Comparison of ENCODE assay signal across 13 cellular contexts in the genomic region with DNA sequence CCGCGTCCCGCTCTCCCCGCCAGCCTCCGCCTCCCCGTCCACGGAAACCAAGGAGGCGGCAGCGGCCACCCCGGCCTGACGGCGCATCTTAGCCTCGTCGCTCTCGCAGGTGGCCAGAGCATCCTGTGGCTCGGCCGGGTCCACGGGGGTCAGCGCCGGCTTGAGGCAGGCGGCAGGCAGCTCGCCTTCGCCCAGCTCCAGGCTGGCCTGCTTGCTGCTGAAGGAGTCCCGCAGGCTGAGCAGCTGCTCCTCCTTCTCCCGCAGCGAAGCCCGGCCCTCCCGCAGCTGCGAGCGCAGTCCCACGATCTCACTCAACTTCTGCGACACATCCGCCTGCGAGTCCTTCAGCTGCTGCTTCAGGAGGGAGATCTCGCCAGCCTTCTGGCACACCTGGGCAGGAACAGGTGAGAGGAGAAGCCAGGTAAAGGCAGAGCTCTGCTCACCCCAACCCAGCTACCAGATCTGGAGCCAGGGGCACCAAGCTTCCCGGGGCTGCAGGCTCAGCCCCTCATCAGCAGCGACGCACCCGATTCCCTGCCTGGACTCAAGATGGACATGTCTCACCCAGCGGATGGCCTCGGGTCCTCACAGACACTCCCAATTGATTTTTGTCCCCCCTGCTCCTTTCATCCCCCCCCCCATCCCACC. TPM values are rescaled to one million over a fixed set of nuclear protein-coding genes. Genes with fewer than 3 reads are reported as not detected.
A peak's percentile ranks its signal among the peaks of the same experiment; 100 is the strongest.
DNase-seq lines count a peak whose midpoint lies in the region; ATAC-seq and TF ChIP-seq lines count a peak whose summit lies in the region.
"Had no signal": no experiment of that assay in that cellular context is flagged by ENCODE, and none has a peak within 500 bp of the region (broad histone marks: within the 10 kb centered on the region; RNA-seq: fewer than 3 reads in every experiment).

No MANE protein-coding gene starts in this region.

- H3K9me3 Mint-ChIP-seq in glutamatergic neuron (ENCODE audit: unreplicated experiment): peaks cover 3% of the 10 kb centered on the region
- H3K9me3 Mint-ChIP-seq: activated CD4-positive, alpha-beta memory T cell treated with anti-CD3 and anti-CD28 coated beads for 36 hours; activated T-cell treated with anti-CD3 and anti-CD28 coated beads, Interleukin-2, amount 50 U/mL, for 4 hours had no signal

- H3K36me3 Mint-ChIP-seq in glutamatergic neuron (ENCODE audit: unreplicated experiment): no peaks in the 10 kb centered on the region
- H3K36me3 Mint-ChIP-seq: activated CD4-positive, alpha-beta memory T cell treated with anti-CD3 and anti-CD28 coated beads for 36 hours had no signal

- H3K27me3 ChIP-seq in left ventricle myocardium inferior (ENCODE audit: low read depth) (no peaks in the 10 kb centered on the region), esophagus squamous epithelium (peaks cover 0 to 24% (median 0%) of the 10 kb centered on the region in 4 donors)
- H3K27me3 ChIP-seq: cardiac muscle cell had no signal

- peak overlapping the region; percentile 49 for H3K4me3 ChIP-seq in left ventricle myocardium inferior
- H3K4me3 ChIP-seq in esophagus squamous epithelium: no peak overlapping the region
- H3K4me3 ChIP-seq in mucosa of descending colon: no peak overlapping the region
- H3K4me3 ChIP-seq: cardiac muscle cell had no signal

- peaks cover 8% of the 10 kb centered on the region for H3K27me3 Mint-ChIP-seq in glutamatergic neuron (ENCODE audit: unreplicated experiment)

- 61 to 81% methylated on average over 4 to 13 of the region's 41 CpGs for WGBS in esophagus squamous epithelium, 2 donors

- TF ChIP-seq POLR2A in esophagus squamous epithelium (IDR thresholded peaks at IDR 0.05): no peak

- intact Hi-C loops in left ventricle myocardium inferior (cut with micrococcal nuclease) (no loop called here), left ventricle myocardium superior (cut with micrococcal nuclease) (no loop called here), esophagus squamous epithelium (cut with DNase I) (no loop called here), mucosa of descending colon (cut with DNase I, micrococcal nuclease) (no loop called here)

- TF ChIP-seq CTCF in left ventricle myocardium inferior (IDR thresholded peaks at IDR 0.05; ENCODE audit: borderline replicate concordance) (no peak), glutamatergic neuron (IDR thresholded peaks at IDR 0.05; ENCODE audit: partially characterized antibody, unreplicated experiment) (no peak), esophagus squamous epithelium (IDR thresholded peaks at IDR 0.05) (no peak), mucosa of descending colon (IDR thresholded peaks at IDR 0.05) (no peak)

- DNase-seq in left ventricle myocardium inferior: no peak
- DNase-seq in left ventricle myocardium superior: no peak
- peak; percentile 51 for DNase-seq in NCI-H2171 treated with DMSO at 0.1 percent for 48 hours (lab: John Stamatoyannopoulos, UW)
- no peak for DNase-seq in glutamatergic neuron
- DNase-seq in esophagus squamous epithelium (lab: John Stamatoyannopoulos, UW): no peak
- DNase-seq in mucosa of descending colon: no peak
- DNase-seq in mucosa of gallbladder (ENCODE audit: low spot score): no peak
- DNase-seq: activated CD4-positive, alpha-beta memory T cell treated with anti-CD3 and anti-CD28 coated beads for 36 hours; activated T-cell treated with anti-CD3 and anti-CD28 coated beads, Interleukin-2, amount 50 U/mL, for 4 hours; NCI-H774; stimulated activated CD4-positive, alpha-beta T cell treated with anti-CD3 and anti-CD28 coated beads, Interleukin-2, amount 100 ng/mL, for 24 hours had no signal

- H3K4me1 Mint-ChIP-seq in glutamatergic neuron (ENCODE audit: low read depth, unreplicated experiment): peaks cover 23% of the 10 kb centered on the region

- H3K27ac Mint-ChIP-seq in glutamatergic neuron (ENCODE audit: unreplicated experiment): peak overlapping the region; percentile 72
- H3K27ac Mint-ChIP-seq: activated CD4-positive, alpha-beta memory T cell treated with anti-CD3 and anti-CD28 coated beads for 36 hours had no signal

- peak overlapping the region; percentile 20 for H3K4me3 Mint-ChIP-seq in glutamatergic neuron (ENCODE audit: unreplicated experiment)
- H3K4me3 Mint-ChIP-seq: activated CD4-positive, alpha-beta memory T cell treated with anti-CD3 and anti-CD28 coated beads for 36 hours; activated T-cell treated with anti-CD3 and anti-CD28 coated beads, Interleukin-2, amount 50 U/mL, for 4 hours had no signal

- ATAC-seq in left ventricle myocardium superior: no peak
- ATAC-seq in HG03139 (IDR thresholded peaks at IDR 0.05; ENCODE audit: unreplicated experiment): no peak
- ATAC-seq in mucosa of descending colon: no peak
- ATAC-seq: activated T-cell treated with anti-CD3 and anti-CD28 coated beads, Interleukin-2, amount 50 U/mL, for 4 hours had no signal

- H3K4me1 ChIP-seq in left ventricle myocardium inferior (peaks cover 26% of the 10 kb centered on the region), esophagus squamous epithelium (peaks cover 0 to 26% (median 9%) of the 10 kb centered on the region in 3 donors), mucosa of descending colon (ENCODE audit: low read depth) (peaks cover 3% of the 10 kb centered on the region)

- H3K27ac ChIP-seq in left ventricle myocardium inferior (replicated peaks) (peak overlapping the region; percentile 41), esophagus squamous epithelium (no peak overlapping the region)
- H3K27ac ChIP-seq: cardiac muscle cell had no signal

- no peaks in the 10 kb centered on the region for H3K9me3 ChIP-seq in left ventricle myocardium inferior (replicated peaks)
- no peaks in the 10 kb centered on the region for H3K9me3 ChIP-seq in esophagus squamous epithelium
- no peaks in the 10 kb centered on the region for H3K9me3 ChIP-seq in mucosa of descending colon

- H3K36me3 ChIP-seq in left ventricle myocardium inferior: no peaks in the 10 kb centered on the region
- H3K36me3 ChIP-seq in esophagus squamous epithelium: no peaks in the 10 kb centered on the region
- no peaks in the 10 kb centered on the region for H3K36me3 ChIP-seq in mucosa of descending colon (ENCODE audit: low read depth)
- H3K36me3 ChIP-seq: cardiac muscle cell had no signal

RNA-seq across cellular contexts. Expression of a gene that starts 5.2 kb away (rescaled TPM):
- total RNA-seq in left ventricle myocardium inferior (27.8 TPM), left ventricle myocardium superior (29.1 TPM), glutamatergic neuron (ENCODE audit: unreplicated experiment) (19.5 TPM), esophagus squamous epithelium (10 to 100 TPM; 13.4 to 19.8 (median 16.5) TPM), mucosa of descending colon (10 to 100 TPM; 15.5 to 17.7 (median 16.0) TPM), mucosa of gallbladder (17.1 TPM)

RNA-seq across cellular contexts. Expression of a gene that starts 5.2 kb away (rescaled TPM):
- total RNA-seq in left ventricle myocardium inferior (3.1 TPM), left ventricle myocardium superior (2.9 TPM), glutamatergic neuron (ENCODE audit: unreplicated experiment) (8.6 TPM), esophagus squamous epithelium (1 to 10 TPM; 3.0 to 5.1 (median 3.5) TPM), mucosa of descending colon (1 to 10 TPM; 5.9 to 9.2 (median 8.5) TPM), mucosa of gallbladder (6.0 TPM)

RNA-seq across cellular contexts. Expression of a gene that starts 8.5 kb away (rescaled TPM):
- total RNA-seq in left ventricle myocardium inferior (13.4 TPM), left ventricle myocardium superior (17.6 TPM), glutamatergic neuron (ENCODE audit: unreplicated experiment) (56.8 TPM), esophagus squamous epithelium (1 to 10 TPM; 1.1 to 6.3 (median 4.4) TPM), mucosa of descending colon (1 to 10 TPM; 4.2 to 9.9 (median 8.0) TPM), mucosa of gallbladder (54.1 TPM)

RNA-seq across cellular contexts. Expression of a gene that starts 39.6 kb away (rescaled TPM):
- total RNA-seq in left ventricle myocardium inferior: 30.0 TPM
- total RNA-seq in left ventricle myocardium superior: 37.2 TPM
- 59.3 TPM for total RNA-seq in glutamatergic neuron (ENCODE audit: unreplicated experiment)
- total RNA-seq in esophagus squamous epithelium: 10 to 100 TPM; 59.2 to 71.7 (median 66.4) TPM
- 10 to 100 TPM; 51.3 to 80.3 (median 62.9) TPM for total RNA-seq in mucosa of descending colon
- 139 TPM for total RNA-seq in mucosa of gallbladder

RNA-seq across cellular contexts. Expression of a gene that starts 44.4 kb away (rescaled TPM):
- total RNA-seq in left ventricle myocardium inferior (17.2 TPM), left ventricle myocardium superior (17.2 TPM), glutamatergic neuron (ENCODE audit: unreplicated experiment) (72.1 TPM), esophagus squamous epithelium (10 to 100 TPM; 47.1 to 54.5 (median 48.7) TPM), mucosa of descending colon (10 to 100 TPM; 29.8 to 44.7 (median 43.8) TPM), mucosa of gallbladder (44.4 TPM)
